17 cellular contexts compared by ENCODE assay signal in genomic region chr15:84934942-84935729, GRCh38.
DNase-seq lines count a peak whose midpoint lies in the region; ATAC-seq and TF ChIP-seq lines count a peak whose summit lies in the region.
"Had no signal": no experiment of that assay in that cellular context is flagged by ENCODE, and none has a peak within 500 bp of the region (broad histone marks: within the 10 kb centered on the region; RNA-seq: fewer than 3 reads in every experiment).

No MANE protein-coding gene starts in this region.

- H3K4me3 ChIP-seq in astrocyte of the spinal cord (ENCODE audit: low read depth, low read length): no peak overlapping the region
- H3K4me3 ChIP-seq: BLaER1, gastrocnemius medialis had no signal

- in situ Hi-C loops in astrocyte of the spinal cord (cut with HindIII; ENCODE audit: low sequenced_read_pairs): no loop called here

- H3K27ac ChIP-seq in C4-2B: no peak overlapping the region
- H3K27ac ChIP-seq: BLaER1, gastrocnemius medialis had no signal

- no peak for DNase-seq in astrocyte of the spinal cord (ENCODE audit: low read depth, low spot score)
- peak; percentile 54 for DNase-seq in iPS-NIHi7 (ENCODE audit: extremely low spot score)
- no peak for DNase-seq in globus pallidus (ENCODE audit: low spot score)
- no peak for DNase-seq in nucleus accumbens (lab: John Stamatoyannopoulos, UW)
- DNase-seq: activated CD4-positive, alpha-beta memory T cell treated with anti-CD3 and anti-CD28 coated beads, Interleukin-2, amount 10 ng/mL, durations not matched to agents 7 days and 5 days; activated effector memory CD4-positive, alpha-beta T cell treated with anti-CD3 and anti-CD28 coated beads, Interleukin-2, amount 50 U/mL, for 16 hours; effector memory CD4-positive, alpha-beta T cell; gastrocnemius medialis; NCI-H1092; RPMI8226; stimulated activated CD4-positive, alpha-beta T cell treated with anti-CD3 and anti-CD28 coated beads, Interleukin-4, amount 100 ng/mL, for 4 hours; stimulated activated naive CD4-positive, alpha-beta T cell had no signal

- ATAC-seq in GM21390 (IDR thresholded peaks at IDR 0.05; ENCODE audit: unreplicated experiment): no peak
- ATAC-seq in HG03442 (IDR thresholded peaks at IDR 0.05; ENCODE audit: unreplicated experiment): no peak
- ATAC-seq: gastrocnemius medialis had no signal

- no peak for TF ChIP-seq EP300 in Ishikawa (IDR thresholded peaks at IDR 0.05; ENCODE audit: borderline replicate concordance)

- TF ChIP-seq CTCF in C4-2B (conservative IDR thresholded peaks at IDR 0.05): peak; percentile 54
- peak; percentile 35 for TF ChIP-seq CTCF in astrocyte of the spinal cord (IDR thresholded peaks at IDR 0.05; ENCODE audit: low read depth, low read length)

- peak; percentile 58 for TF ChIP-seq RAD21 in Ishikawa (IDR thresholded peaks at IDR 0.05; ENCODE audit: low read depth)

TF ChIP-seq in Ishikawa, 13 proteins besides CTCF, POLR2A, EP300 and RAD21:
- no peak for TF ChIP-seq MAX (IDR thresholded peaks at IDR 0.05)
- no peak for TF ChIP-seq YY1 (IDR thresholded peaks at IDR 0.05; ENCODE audit: low read depth)
- no peak for TF ChIP-seq TCF12 (IDR thresholded peaks at IDR 0.05; ENCODE audit: low read depth)
- no peak for TF ChIP-seq TAF1 (IDR thresholded peaks at IDR 0.05; ENCODE audit: low read depth)
- no peak for TF ChIP-seq FOXM1 (IDR thresholded peaks at IDR 0.05; ENCODE audit: borderline replicate concordance, low read depth)
- TF ChIP-seq ZBTB7A (IDR thresholded peaks at IDR 0.05; ENCODE audit: low read depth): no peak
- no peak for TF ChIP-seq CEBPB (IDR thresholded peaks at IDR 0.05)
- TF ChIP-seq REST (IDR thresholded peaks at IDR 0.05; ENCODE audit: low read depth): no peak
- TF ChIP-seq CREB1 (IDR thresholded peaks at IDR 0.05; ENCODE audit: low read depth): no peak
- TF ChIP-seq EGR1 (IDR thresholded peaks at IDR 0.05): no peak
- TF ChIP-seq USF1 (IDR thresholded peaks at IDR 0.05): no peak
- TF ChIP-seq NFIC (IDR thresholded peaks at IDR 0.05): no peak
- TF ChIP-seq TEAD4 (IDR thresholded peaks at IDR 0.05): no peak
